In the genomic region with DNA sequence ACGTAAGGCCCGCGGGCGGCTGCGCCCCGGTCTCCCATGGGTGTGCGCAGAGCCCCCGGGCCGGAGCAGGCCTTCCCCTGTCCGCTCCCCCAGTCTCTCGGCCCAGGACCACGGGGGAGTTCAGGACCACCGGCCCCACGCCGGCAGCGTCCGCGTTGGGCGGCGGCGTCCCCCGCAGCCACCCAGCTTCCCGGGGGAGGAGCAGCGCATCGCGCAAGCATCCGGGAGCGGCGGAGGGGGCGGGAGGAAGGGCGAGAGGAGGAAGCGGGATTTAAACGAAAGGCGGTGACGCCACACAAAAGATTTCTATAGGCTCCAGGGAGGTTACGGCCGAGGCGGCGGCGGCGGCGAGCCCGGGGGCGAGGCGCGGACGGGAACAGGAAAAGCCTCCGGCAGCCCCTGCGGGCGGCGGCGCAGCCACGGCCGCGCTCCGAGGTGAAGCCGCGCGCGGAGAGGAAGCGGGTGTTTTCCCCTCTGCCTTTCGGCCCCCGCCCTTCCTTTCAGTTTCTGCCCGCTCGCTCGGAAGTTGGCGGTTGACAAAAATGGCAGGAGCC, we compare ENCODE assay signal across 8 cellular contexts. TPM values are rescaled to one million over a fixed set of nuclear protein-coding genes. Genes with fewer than 3 reads are reported as not detected.
DNase-seq lines count a peak whose midpoint lies in the region; ATAC-seq lines count a peak whose summit lies in the region.

A gene (plus strand): TSS at position 298 of the 554 bp plus-strand sequence. CDS start 1,349 bp downstream, outside the sequence.

- H3K27me3 Mint-ChIP-seq in activated T-helper 1 cell treated with anti-CD3 and anti-CD28 coated beads, Interleukin-12 subunit alpha, Interleukin-12 subunit beta, Interleukin-2, Interleukin-4 antibody, amounts not matched to agents 30 ng/mL and 10 ng/mL and 1 ng/mL, durations not matched to agents 14 hours and 24 hours and 36 hours (ENCODE audit: insufficient read depth), result peaks cover 2% of the 10 kb centered on the region
- H3K27me3 Mint-ChIP-seq in naive thymus-derived CD4-positive, alpha-beta T cell, result no peaks in the 10 kb centered on the region
- no peaks in the 10 kb centered on the region for H3K27me3 Mint-ChIP-seq in stimulated activated memory B cell treated with anti-CD40 and anti-IgM and Interleukin-4, amounts not matched to agents 10 μg/mL and 1 μg/mL and 100 μg/mL, for 72 hours

- CTCF ChIA-PET in naive thymus-derived CD4-positive, alpha-beta T cell (lab: Charles Lee), result interaction anchor here (1.7 to 2.1 kb wide), 2 partner anchors 9 to 30 kb away, joined by 5 to 7 read pairs; no protein-coding TSS in a partner anchor

- DNase-seq in DMS79 treated with DMSO at 0.1 percent for 48 hours (lab: John Stamatoyannopoulos, UW) (peak; percentile 32), Kasumi-1 (lab: John Stamatoyannopoulos, UW) (peak; percentile 89 to 91), RPMI8226 (peak; percentile 93), fibroblast of gingiva (ENCODE audit: low read depth) (peak; percentile 94)
- peak; percentile 89 for DNase-seq in activated T-helper 1 cell treated with anti-CD3 and anti-CD28 coated beads, Interleukin-12 subunit alpha, Interleukin-12 subunit beta, Interleukin-2, Interleukin-4 antibody, amounts not matched to agents 30 ng/mL and 10 ng/mL and 1 ng/mL, durations not matched to agents 14 hours and 24 hours and 36 hours (ENCODE audit: low spot score)
- DNase-seq in naive thymus-derived CD4-positive, alpha-beta T cell, result peak; percentile 63 to 90 (median 79)

- peaks cover 13% of the 10 kb centered on the region for H3K36me3 Mint-ChIP-seq in activated T-helper 1 cell treated with anti-CD3 and anti-CD28 coated beads, Interleukin-12 subunit alpha, Interleukin-12 subunit beta, Interleukin-2, Interleukin-4 antibody, amounts not matched to agents 30 ng/mL and 10 ng/mL and 1 ng/mL, durations not matched to agents 14 hours and 24 hours and 36 hours (ENCODE audit: low read depth)
- H3K36me3 Mint-ChIP-seq in naive thymus-derived CD4-positive, alpha-beta T cell, result peaks cover 0 to 35% (median 6%) of the 10 kb centered on the region in 5 donors
- peaks cover 15% of the 10 kb centered on the region for H3K36me3 Mint-ChIP-seq in stimulated activated memory B cell treated with anti-CD40 and anti-IgM and Interleukin-4, amounts not matched to agents 10 μg/mL and 1 μg/mL and 100 μg/mL, for 72 hours

- H3K27me3 ChIP-seq in naive thymus-derived CD4-positive, alpha-beta T cell (ENCODE audit: control insufficient read depth in 2 of 2, insufficient read depth in 2 of 2, low read length in 2 of 2), result no peaks in the 10 kb centered on the region

- peak within 1 kb of the TSS; percentile 97 for H3K4me3 Mint-ChIP-seq in activated T-helper 1 cell treated with anti-CD3 and anti-CD28 coated beads, Interleukin-12 subunit alpha, Interleukin-12 subunit beta, Interleukin-2, Interleukin-4 antibody, amounts not matched to agents 30 ng/mL and 10 ng/mL and 1 ng/mL, durations not matched to agents 14 hours and 24 hours and 36 hours
- peak within 1 kb of the TSS; percentile 91 to 99 (median 96) for H3K4me3 Mint-ChIP-seq in naive thymus-derived CD4-positive, alpha-beta T cell
- peak within 1 kb of the TSS; percentile 87 for H3K4me3 Mint-ChIP-seq in stimulated activated memory B cell treated with anti-CD40 and anti-IgM and Interleukin-4, amounts not matched to agents 10 μg/mL and 1 μg/mL and 100 μg/mL, for 72 hours

- H3K36me3 ChIP-seq in naive thymus-derived CD4-positive, alpha-beta T cell (ENCODE audit: control insufficient read depth in 2 of 3, insufficient read depth in 3 of 3, low read length in 3 of 3), result peaks cover 0 to 13% (median 0%) of the 10 kb centered on the region in 3 experiments

- H3K27ac Mint-ChIP-seq in activated T-helper 1 cell treated with anti-CD3 and anti-CD28 coated beads, Interleukin-12 subunit alpha, Interleukin-12 subunit beta, Interleukin-2, Interleukin-4 antibody, amounts not matched to agents 30 ng/mL and 10 ng/mL and 1 ng/mL, durations not matched to agents 14 hours and 24 hours and 36 hours, result peak within 1 kb of the TSS; percentile 98
- H3K27ac Mint-ChIP-seq in naive thymus-derived CD4-positive, alpha-beta T cell, result peak within 1 kb of the TSS; percentile 94 to 98 (median 97)
- peak within 1 kb of the TSS; percentile 93 for H3K27ac Mint-ChIP-seq in stimulated activated memory B cell treated with anti-CD40 and anti-IgM and Interleukin-4, amounts not matched to agents 10 μg/mL and 1 μg/mL and 100 μg/mL, for 72 hours

- intact Hi-C loops in activated T-helper 1 cell treated with anti-CD3 and anti-CD28 coated beads, Interleukin-12 subunit alpha, Interleukin-12 subunit beta, Interleukin-2, Interleukin-4 antibody, amounts not matched to agents 30 ng/mL and 10 ng/mL and 1 ng/mL, durations not matched to agents 14 hours and 24 hours and 36 hours (cut with micrococcal nuclease), result loop anchor here (1.0 to 2.0 kb wide), 7 partner anchors 9 to 1046 kb away; a partner anchor contains a TSS
- intact Hi-C loops in naive thymus-derived CD4-positive, alpha-beta T cell (cut with micrococcal nuclease), result loop anchor here (1.0 to 10.0 kb wide), 14 partner anchors 11 to 1544 kb away; a partner anchor contains a TSS

- no peaks in the 10 kb centered on the region for H3K9me3 Mint-ChIP-seq in activated T-helper 1 cell treated with anti-CD3 and anti-CD28 coated beads, Interleukin-12 subunit alpha, Interleukin-12 subunit beta, Interleukin-2, Interleukin-4 antibody, amounts not matched to agents 30 ng/mL and 10 ng/mL and 1 ng/mL, durations not matched to agents 14 hours and 24 hours and 36 hours
- H3K9me3 Mint-ChIP-seq in naive thymus-derived CD4-positive, alpha-beta T cell, result peaks cover 0 to 6% (median 3%) of the 10 kb centered on the region in 11 donors
- peaks cover 4% of the 10 kb centered on the region for H3K9me3 Mint-ChIP-seq in stimulated activated memory B cell treated with anti-CD40 and anti-IgM and Interleukin-4, amounts not matched to agents 10 μg/mL and 1 μg/mL and 100 μg/mL, for 72 hours

- peaks cover 24 to 36% of the 10 kb centered on the region in 2 donors for H3K4me1 ChIP-seq in naive thymus-derived CD4-positive, alpha-beta T cell (ENCODE audit: control insufficient read depth in 2 of 2, insufficient read depth in 2 of 2, low read length in 2 of 2)

- peak within 1 kb of the TSS; percentile 91 for H3K27ac ChIP-seq in naive thymus-derived CD4-positive, alpha-beta T cell (ENCODE audit: low read depth, low read length)

- peaks cover 62% of the 10 kb centered on the region for H3K4me1 Mint-ChIP-seq in activated T-helper 1 cell treated with anti-CD3 and anti-CD28 coated beads, Interleukin-12 subunit alpha, Interleukin-12 subunit beta, Interleukin-2, Interleukin-4 antibody, amounts not matched to agents 30 ng/mL and 10 ng/mL and 1 ng/mL, durations not matched to agents 14 hours and 24 hours and 36 hours (ENCODE audit: low read depth)
- peaks cover 24 to 66% (median 56%) of the 10 kb centered on the region in 7 donors for H3K4me1 Mint-ChIP-seq in naive thymus-derived CD4-positive, alpha-beta T cell
- peaks cover 41% of the 10 kb centered on the region for H3K4me1 Mint-ChIP-seq in stimulated activated memory B cell treated with anti-CD40 and anti-IgM and Interleukin-4, amounts not matched to agents 10 μg/mL and 1 μg/mL and 100 μg/mL, for 72 hours

- POLR2A ChIA-PET in naive thymus-derived CD4-positive, alpha-beta T cell (lab: Charles Lee), result interaction anchor here (0.6 to 5.2 kb wide), 8 partner anchors 9 to 299 kb away, joined by 3 to 87 read pairs (median 6); a partner anchor contains a TSS

- no peaks in the 10 kb centered on the region for H3K9me3 ChIP-seq in naive thymus-derived CD4-positive, alpha-beta T cell (ENCODE audit: control insufficient read depth in 2 of 3, low read length in 3 of 3)

- peak within 1 kb of the TSS; percentile 83 for H3K4me3 ChIP-seq in naive thymus-derived CD4-positive, alpha-beta T cell (ENCODE audit: low read length)

- peak; percentile 51 for ATAC-seq in GM21825 (IDR thresholded peaks at IDR 0.05; ENCODE audit: unreplicated experiment)
- ATAC-seq in naive thymus-derived CD4-positive, alpha-beta T cell, result peak; percentile 81
- ATAC-seq in stimulated activated memory B cell treated with anti-CD40 and anti-IgM and Interleukin-4, amounts not matched to agents 10 μg/mL and 1 μg/mL and 100 μg/mL, for 72 hours, result peak; percentile 86

RNA-seq across cellular contexts. Expression of the gene that starts here (rescaled TPM):
- total RNA-seq in activated T-helper 1 cell treated with anti-CD3 and anti-CD28 coated beads, Interleukin-12 subunit alpha, Interleukin-12 subunit beta, Interleukin-2, Interleukin-4 antibody, amounts not matched to agents 30 ng/mL and 10 ng/mL and 1 ng/mL, durations not matched to agents 14 hours and 24 hours and 36 hours, result 30.2 and 30.8 TPM in 2 replicates
- 10 to 100 TPM; 11.5 to 33.0 (median 22.5) TPM for total RNA-seq in naive thymus-derived CD4-positive, alpha-beta T cell
- 1 to 10 TPM; 2.2 to 4.8 TPM for polyA plus RNA-seq in naive thymus-derived CD4-positive, alpha-beta T cell

Comparison
In these comparisons a context has a peak if more than half of its experiments do, and no peak if none do; other contexts are left out.
1. Peak in every context shown above with its lines: DNase-seq, ATAC-seq, H3K4me3 ChIP-seq and H3K27ac ChIP-seq.
2. DNase-seq: peak in every context shown above with its lines; median percentile 94 in fibroblast of gingiva; 93 in RPMI8226; 90 in Kasumi-1; 89 in activated T-helper 1 cell treated with anti-CD3 and anti-CD28 coated beads, Interleukin-12 subunit alpha, Interleukin-12 subunit beta, Interleukin-2, Interleukin-4 antibody, amounts not matched to agents 30 ng/mL and 10 ng/mL and 1 ng/mL, durations not matched to agents 14 hours and 24 hours and 36 hours; 79 in naive thymus-derived CD4-positive, alpha-beta T cell; 32 in DMS79 treated with DMSO at 0.1 percent for 48 hours.